21 cellular contexts compared by ENCODE assay signal in genomic region chr12:71562681-71563595, GRCh38.
DNase-seq lines count a peak whose midpoint lies in the region; ATAC-seq, FAIRE-seq and TF ChIP-seq lines count a peak whose summit lies in the region.
"Had no signal": no experiment of that assay in that cellular context is flagged by ENCODE, and none has a peak within 500 bp of the region (broad histone marks: within the 10 kb centered on the region; RNA-seq: fewer than 3 reads in every experiment).

No MANE protein-coding gene starts in this region.

- TF ChIP-seq POLR2A in K562 (conservative IDR thresholded peaks at IDR 0.05) = no peak

- no peak for TF ChIP-seq EP300 in K562 (IDR thresholded peaks at IDR 0.05; ENCODE audit: low read length)

- ATAC-seq in K562 (no peak), GM21825 (IDR thresholded peaks at IDR 0.05; ENCODE audit: unreplicated experiment) (no peak)
- ATAC-seq: Right ventricle myocardium inferior had no signal

- DNase-seq in DMS 273 (lab: John Stamatoyannopoulos, UW; ENCODE audit: unreplicated experiment) (peak; percentile 3), DMS 273 treated with DMSO at 0.1 percent for 48 hours (lab: John Stamatoyannopoulos, UW) (no peak), COR-L47 (lab: John Stamatoyannopoulos, UW) (peak; percentile 56), NCI-H69 (lab: John Stamatoyannopoulos, UW) (peak; percentile 20), K562 (ENCODE audit: extremely low read depth in 1 of 4, low spot score in 3 of 4) (no peak), iPS-NIHi11 (ENCODE audit: low spot score) (no peak), NOMO-1 (lab: John Stamatoyannopoulos, UW; ENCODE audit: unreplicated experiment in 2 of 2) (no peak)
- DNase-seq: CD4-positive, alpha-beta memory T cell; DND-41; HFFc6; Karpas-422; MG63; NCI-H1930; NCI-H82; Peyer's patch; T-helper 2 cell had no signal

- in situ Hi-C loops in K562 (cut with MboI) = no loop called here

- no peaks in the 10 kb centered on the region; a peak in 2 of 5 replicates for H3K27me3 ChIP-seq in K562 (ENCODE audit: control insufficient read depth in 2 of 2, insufficient read depth in 2 of 2, low read length in 2 of 2)
- H3K27me3 ChIP-seq: MG63, Peyer's patch had no signal

- no peaks in the 10 kb centered on the region for H3K9me3 ChIP-seq in K562 (replicated peaks; ENCODE audit: control insufficient read depth, insufficient read depth, low read depth, low read length)
- H3K9me3 ChIP-seq: MG63, Peyer's patch had no signal

- CTCF ChIA-PET in K562 (lab: Yijun Ruan, JAX; ENCODE audit: low intra/inter-chr PET ratio) = no interaction called here

- no peak overlapping the region for H3K9ac ChIP-seq in K562 (ENCODE audit: insufficient read depth in 1 of 2, low read depth in 2 of 2, low read length in 2 of 2)

- H2AFZ ChIP-seq in K562 (ENCODE audit: low read depth, low read length) = no peak overlapping the region; the same call in 1 of the 2 replicates

- H3K36me3 ChIP-seq in K562 (ENCODE audit: control insufficient read depth, insufficient read depth, low read length) = no peaks in the 10 kb centered on the region
- H3K36me3 ChIP-seq: MG63, Peyer's patch had no signal

- no peaks in the 10 kb centered on the region for H4K20me1 ChIP-seq in K562 (replicated peaks; ENCODE audit: control insufficient read depth, insufficient read depth, low read length)

- H3K4me2 ChIP-seq in K562 (ENCODE audit: insufficient read depth, low read length) = no peak overlapping the region

- no peaks in the 10 kb centered on the region for H3K79me2 ChIP-seq in K562 (ENCODE audit: control insufficient read depth, insufficient read depth, low read length)

- 21% methylated on average over 11 of the region's 11 CpGs for WGBS in K562 (ENCODE audit: insufficient coverage, low coverage, missing lambda C conversion rate)

- BruUV-seq in K562 (replicated peaks; lab: Mats Ljungman, UMichigan) = no TSS peak

- FAIRE-seq in K562 (lab: Jason Lieb, UNC) = no peak
- FAIRE-seq: D721Med, G401.6 had no signal

- no peak for TF ChIP-seq CTCF in K562 (IDR thresholded peaks at IDR 0.05 in 2 of 3, conservative IDR thresholded peaks at IDR 0.05 in 1 of 3; ENCODE audit: insufficient read depth in 2 of 3, low read depth in 1 of 3, low read length in 3 of 3)

- H3K9me1 ChIP-seq in K562 (ENCODE audit: control insufficient read depth, insufficient read depth, low read length) = no peaks in the 10 kb centered on the region

- TF ChIP-seq RAD21 in K562 (CRISPR knock-in tag; conservative IDR thresholded peaks at IDR 0.05 in 1 of 2, IDR thresholded peaks at IDR 0.05 in 1 of 2) = no peak

- no peak overlapping the region for H3K4me3 ChIP-seq in K562
- H3K4me3 ChIP-seq: MG63, Peyer's patch had no signal

- intact Hi-C loops in K562 (cut with micrococcal nuclease) = no loop called here

- H3K4me1 ChIP-seq in K562 (replicated peaks in 1 of 2; ENCODE audit: control insufficient read depth in 2 of 2, insufficient read depth in 2 of 2, low read length in 2 of 2) = peaks cover 0 to 10% of the 10 kb centered on the region in 2 experiments; a peak in 4 of 5 replicates
- H3K4me1 ChIP-seq: Peyer's patch had no signal

- POLR2A ChIA-PET in K562 (lab: Yijun Ruan, JAX) = no interaction called here

- H3K27ac ChIP-seq in K562 (ENCODE audit: extremely low read depth, low read depth, low read length) = no peak overlapping the region
- H3K27ac ChIP-seq: 22Rv1, Peyer's patch had no signal

TF ChIP-seq in K562, 482 proteins besides CTCF, POLR2A, EP300 and RAD21:
- TF ChIP-seq NFIC (IDR thresholded peaks at IDR 0.05) = peak; percentile 64
- no peak for TF ChIP-seq ETS2 (tag; IDR thresholded peaks at IDR 0.05; ENCODE audit: borderline replicate concordance, poor library complexity, severe bottlenecking)
TF ChIP-seq in K562: peak in this region for 1.

Comparison
In these comparisons a context has a peak if more than half of its experiments do, and no peak if none do; other contexts are left out.
1. DNase-seq: peak in DMS 273 (single experiment), COR-L47 (single experiment) and NCI-H69 (single experiment); none in DMS 273 treated with DMSO at 0.1 percent for 48 hours (single experiment), K562 (0 of 4), iPS-NIHi11 (single experiment) and NOMO-1 (0 of 2).